27 cellular contexts compared by ENCODE assay signal in the genomic region with DNA sequence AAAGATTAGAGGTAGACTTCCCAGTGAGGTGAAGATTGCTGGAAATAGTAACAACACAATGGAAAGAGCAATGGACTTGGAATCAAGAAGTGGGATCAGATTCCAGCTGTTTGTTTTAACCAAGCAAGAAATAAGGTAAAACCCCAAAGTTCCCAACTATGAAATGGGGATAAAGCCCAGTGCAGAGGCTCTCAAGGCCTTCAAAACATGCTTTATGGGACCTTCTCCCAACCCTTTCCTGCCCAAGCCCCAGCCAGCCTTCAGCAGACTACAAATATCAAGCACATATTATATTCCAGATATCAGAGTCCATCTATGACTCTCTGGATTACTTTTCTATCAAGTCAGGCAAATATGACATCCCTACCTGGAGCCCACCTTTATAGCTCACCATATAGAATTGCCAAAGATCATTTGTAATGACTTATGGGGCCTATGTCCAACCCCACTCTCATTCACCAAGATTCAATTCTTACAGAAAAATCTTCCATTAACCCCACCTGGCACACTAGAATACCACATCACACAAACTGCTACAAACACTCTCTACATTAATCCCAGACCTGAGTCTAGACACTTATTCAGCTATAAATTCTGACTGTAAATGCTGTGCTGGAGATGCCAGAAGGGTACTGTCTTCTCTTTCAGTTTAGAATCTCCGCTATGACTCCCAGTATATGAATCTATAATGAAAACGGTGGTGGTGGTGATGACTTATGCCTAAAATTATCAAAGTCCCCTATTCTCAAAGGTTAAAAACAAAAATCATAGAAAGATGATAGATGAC. TPM values are rescaled to one million over a fixed set of nuclear protein-coding genes. Genes with fewer than 3 reads are reported as not detected.
DNase-seq lines count a peak whose midpoint lies in the region; ATAC-seq and TF ChIP-seq lines count a peak whose summit lies in the region.
"Had no signal": no experiment of that assay in that cellular context is flagged by ENCODE, and none has a peak within 500 bp of the region (broad histone marks: within the 10 kb centered on the region; RNA-seq: fewer than 3 reads in every experiment).

No MANE protein-coding gene starts in this region.

- H3K36me3 ChIP-seq in CD8-positive, alpha-beta T cell (ENCODE audit: insufficient read depth, low read length): peaks cover 70% of the 10 kb centered on the region
- H3K36me3 ChIP-seq in WERI-Rb-1: peaks cover 100% of the 10 kb centered on the region

- no peaks in the 10 kb centered on the region for H3K9me3 Mint-ChIP-seq in activated CD4-positive, alpha-beta T cell treated with anti-CD3 and anti-CD28 coated beads for 36 hours (ENCODE audit: low read depth)
- H3K9me3 Mint-ChIP-seq in activated CD4-positive, alpha-beta T cell treated with anti-CD3 and anti-CD28 coated beads, Interleukin-2, amount 10 ng/mL, durations not matched to agents 7 days and 5 days: no peaks in the 10 kb centered on the region
- H3K9me3 Mint-ChIP-seq in CD8-positive, alpha-beta T cell: no peaks in the 10 kb centered on the region
- no peaks in the 10 kb centered on the region for H3K9me3 Mint-ChIP-seq in activated T-helper 1 cell treated with anti-CD3 and anti-CD28 coated beads, Interleukin-12 subunit alpha, Interleukin-12 subunit beta, Interleukin-2, Interleukin-4 antibody, amounts not matched to agents 30 ng/mL and 10 ng/mL and 1 ng/mL, durations not matched to agents 14 hours and 24 hours and 36 hours
- peaks cover 15% of the 10 kb centered on the region for H3K9me3 Mint-ChIP-seq in glutamatergic neuron (ENCODE audit: unreplicated experiment)
- H3K9me3 Mint-ChIP-seq: central memory CD8-positive, alpha-beta T cell; dendritic cell treated with granulocyte-macrophage colony-stimulating factor and Interleukin-4, amounts not matched to agents 40 ng/mL and 50 ng/mL, for 4 days; mesothelial cell of epicardium; natural killer cell treated with Interleukin-12 subunit alpha and Interleukin-12 subunit beta and Interleukin-15 and Interleukin-18, amount 100 ng/mL, for 72 hours had no signal

- H3K4me1 Mint-ChIP-seq in activated CD4-positive, alpha-beta T cell treated with anti-CD3 and anti-CD28 coated beads for 36 hours: peaks cover 57% of the 10 kb centered on the region
- H3K4me1 Mint-ChIP-seq in activated CD4-positive, alpha-beta T cell treated with anti-CD3 and anti-CD28 coated beads, Interleukin-2, amount 10 ng/mL, durations not matched to agents 7 days and 5 days: peaks cover 44% of the 10 kb centered on the region
- H3K4me1 Mint-ChIP-seq in CD8-positive, alpha-beta T cell (ENCODE audit: low read depth): peaks cover 54% of the 10 kb centered on the region
- H3K4me1 Mint-ChIP-seq in activated T-helper 1 cell treated with anti-CD3 and anti-CD28 coated beads, Interleukin-12 subunit alpha, Interleukin-12 subunit beta, Interleukin-2, Interleukin-4 antibody, amounts not matched to agents 30 ng/mL and 10 ng/mL and 1 ng/mL, durations not matched to agents 14 hours and 24 hours and 36 hours (ENCODE audit: low read depth): peaks cover 48% of the 10 kb centered on the region
- peaks cover 25% of the 10 kb centered on the region for H3K4me1 Mint-ChIP-seq in glutamatergic neuron (ENCODE audit: low read depth, unreplicated experiment)

- peak overlapping the region; percentile 28 for H3K27ac Mint-ChIP-seq in activated CD4-positive, alpha-beta T cell treated with anti-CD3 and anti-CD28 coated beads for 36 hours
- H3K27ac Mint-ChIP-seq in activated CD4-positive, alpha-beta T cell treated with anti-CD3 and anti-CD28 coated beads, Interleukin-2, amount 10 ng/mL, durations not matched to agents 7 days and 5 days: no peak overlapping the region
- peak overlapping the region; percentile 62 for H3K27ac Mint-ChIP-seq in CD8-positive, alpha-beta T cell
- H3K27ac Mint-ChIP-seq in activated T-helper 1 cell treated with anti-CD3 and anti-CD28 coated beads, Interleukin-12 subunit alpha, Interleukin-12 subunit beta, Interleukin-2, Interleukin-4 antibody, amounts not matched to agents 30 ng/mL and 10 ng/mL and 1 ng/mL, durations not matched to agents 14 hours and 24 hours and 36 hours: peak overlapping the region; percentile 2
- no peak overlapping the region for H3K27ac Mint-ChIP-seq in glutamatergic neuron (ENCODE audit: unreplicated experiment)
- H3K27ac Mint-ChIP-seq: dendritic cell treated with granulocyte-macrophage colony-stimulating factor and Interleukin-4, amounts not matched to agents 40 ng/mL and 50 ng/mL, for 4 days; mesothelial cell of epicardium; natural killer cell treated with Interleukin-12 subunit alpha and Interleukin-12 subunit beta and Interleukin-15 and Interleukin-18, amount 100 ng/mL, for 72 hours had no signal

- DNase-seq in activated CD4-positive, alpha-beta T cell treated with anti-CD3 and anti-CD28 coated beads for 36 hours: no peak
- DNase-seq in activated CD4-positive, alpha-beta T cell treated with anti-CD3 and anti-CD28 coated beads, Interleukin-2, amount 10 ng/mL, durations not matched to agents 7 days and 5 days: no peak
- no peak for DNase-seq in CD8-positive, alpha-beta T cell
- no peak for DNase-seq in activated T-helper 1 cell treated with anti-CD3 and anti-CD28 coated beads, Interleukin-12 subunit alpha, Interleukin-12 subunit beta, Interleukin-2, Interleukin-4 antibody, amounts not matched to agents 30 ng/mL and 10 ng/mL and 1 ng/mL, durations not matched to agents 14 hours and 24 hours and 36 hours (ENCODE audit: low spot score)
- DNase-seq in glutamatergic neuron (no peak), NCI-H2029 treated with DMSO at 0.1 percent for 48 hours (lab: John Stamatoyannopoulos, UW) (no peak), WERI-Rb-1 (no peak)
- DNase-seq: 8988T; activated CD4-positive, alpha-beta T cell treated with anti-CD3 and anti-CD28 coated beads, Interleukin-2, amount 50 U/mL, for 48 hours; DMS153; H7; MG63; NCI-H1417 treated with DMSO at 0.1 percent for 48 hours; NCI-H446; NCI-H774; small intestine; SW 1271; T1000 had no signal

- no peaks in the 10 kb centered on the region for H3K9me3 ChIP-seq in CD8-positive, alpha-beta T cell (ENCODE audit: low read length)
- no peaks in the 10 kb centered on the region for H3K9me3 ChIP-seq in WERI-Rb-1 (ENCODE audit: severe bottlenecking)
- H3K9me3 ChIP-seq: MG63, tibial nerve had no signal

- no peak for TF ChIP-seq CTCF in CD8-positive, alpha-beta T cell (IDR thresholded peaks at IDR 0.05)
- TF ChIP-seq CTCF in glutamatergic neuron (IDR thresholded peaks at IDR 0.05; ENCODE audit: partially characterized antibody, unreplicated experiment) (no peak), WERI-Rb-1 (IDR thresholded peaks at IDR 0.05; ENCODE audit: low read depth, low read length) (no peak)

- POLR2A ChIA-PET in activated CD4-positive, alpha-beta T cell treated with anti-CD3 and anti-CD28 coated beads for 36 hours (lab: Charles Lee): interaction anchor here (0.6 to 1.0 kb wide), 3 partner anchors 40 to 87 kb away, joined by 3 to 4 read pairs (median 3); a partner anchor contains a TSS
- POLR2A ChIA-PET in activated CD4-positive, alpha-beta T cell treated with anti-CD3 and anti-CD28 coated beads, Interleukin-2, amount 10 ng/mL, durations not matched to agents 7 days and 5 days (lab: Charles Lee): interaction anchor here (0.5 kb wide), 1 partner anchor 340 kb away, joined by 6 read pairs; no protein-coding TSS in a partner anchor
- POLR2A ChIA-PET in CD8-positive, alpha-beta T cell (lab: Charles Lee): no interaction called here

- no peak overlapping the region for H3K4me3 ChIP-seq in CD8-positive, alpha-beta T cell (ENCODE audit: low read depth, low read length)
- no peak overlapping the region for H3K4me3 ChIP-seq in WERI-Rb-1 (ENCODE audit: low read depth, low read length)
- H3K4me3 ChIP-seq: MG63, tibial nerve had no signal

- no peak overlapping the region for H3K4me3 Mint-ChIP-seq in activated CD4-positive, alpha-beta T cell treated with anti-CD3 and anti-CD28 coated beads for 36 hours
- H3K4me3 Mint-ChIP-seq in activated CD4-positive, alpha-beta T cell treated with anti-CD3 and anti-CD28 coated beads, Interleukin-2, amount 10 ng/mL, durations not matched to agents 7 days and 5 days: no peak overlapping the region
- H3K4me3 Mint-ChIP-seq in CD8-positive, alpha-beta T cell: no peak overlapping the region
- no peak overlapping the region for H3K4me3 Mint-ChIP-seq in activated T-helper 1 cell treated with anti-CD3 and anti-CD28 coated beads, Interleukin-12 subunit alpha, Interleukin-12 subunit beta, Interleukin-2, Interleukin-4 antibody, amounts not matched to agents 30 ng/mL and 10 ng/mL and 1 ng/mL, durations not matched to agents 14 hours and 24 hours and 36 hours
- H3K4me3 Mint-ChIP-seq in glutamatergic neuron (ENCODE audit: unreplicated experiment): peak overlapping the region; percentile 7
- H3K4me3 Mint-ChIP-seq: central memory CD8-positive, alpha-beta T cell; dendritic cell treated with granulocyte-macrophage colony-stimulating factor and Interleukin-4, amounts not matched to agents 40 ng/mL and 50 ng/mL, for 4 days; mesothelial cell of epicardium had no signal

- no peak overlapping the region for H3K27ac ChIP-seq in CD8-positive, alpha-beta T cell (ENCODE audit: low read depth, low read length)
- H3K27ac ChIP-seq in WERI-Rb-1: no peak overlapping the region
- H3K27ac ChIP-seq: tibial nerve had no signal

- intact Hi-C loops in activated CD4-positive, alpha-beta T cell treated with anti-CD3 and anti-CD28 coated beads for 36 hours (cut with DNase I, micrococcal nuclease): no loop called here
- intact Hi-C loops in CD8-positive, alpha-beta T cell (cut with DNase I, micrococcal nuclease): no loop called here
- intact Hi-C loops in activated T-helper 1 cell treated with anti-CD3 and anti-CD28 coated beads, Interleukin-12 subunit alpha, Interleukin-12 subunit beta, Interleukin-2, Interleukin-4 antibody, amounts not matched to agents 30 ng/mL and 10 ng/mL and 1 ng/mL, durations not matched to agents 14 hours and 24 hours and 36 hours (cut with micrococcal nuclease): no loop called here

- H3K27me3 Mint-ChIP-seq in activated CD4-positive, alpha-beta T cell treated with anti-CD3 and anti-CD28 coated beads for 36 hours: no peaks in the 10 kb centered on the region
- no peaks in the 10 kb centered on the region for H3K27me3 Mint-ChIP-seq in activated CD4-positive, alpha-beta T cell treated with anti-CD3 and anti-CD28 coated beads, Interleukin-2, amount 10 ng/mL, durations not matched to agents 7 days and 5 days
- H3K27me3 Mint-ChIP-seq in CD8-positive, alpha-beta T cell (ENCODE audit: low read depth): no peaks in the 10 kb centered on the region
- no peaks in the 10 kb centered on the region for H3K27me3 Mint-ChIP-seq in activated T-helper 1 cell treated with anti-CD3 and anti-CD28 coated beads, Interleukin-12 subunit alpha, Interleukin-12 subunit beta, Interleukin-2, Interleukin-4 antibody, amounts not matched to agents 30 ng/mL and 10 ng/mL and 1 ng/mL, durations not matched to agents 14 hours and 24 hours and 36 hours (ENCODE audit: insufficient read depth)
- H3K27me3 Mint-ChIP-seq in glutamatergic neuron (ENCODE audit: unreplicated experiment): peaks cover 9% of the 10 kb centered on the region
- H3K27me3 Mint-ChIP-seq: central memory CD8-positive, alpha-beta T cell; dendritic cell treated with granulocyte-macrophage colony-stimulating factor and Interleukin-4, amounts not matched to agents 40 ng/mL and 50 ng/mL, for 4 days; natural killer cell treated with Interleukin-12 subunit alpha and Interleukin-12 subunit beta and Interleukin-15 and Interleukin-18, amount 100 ng/mL, for 72 hours had no signal

- H3K27me3 ChIP-seq in CD8-positive, alpha-beta T cell (ENCODE audit: insufficient read depth, low read length): no peaks in the 10 kb centered on the region
- H3K27me3 ChIP-seq in WERI-Rb-1 (ENCODE audit: insufficient read depth, low read depth, severe bottlenecking): no peaks in the 10 kb centered on the region
- H3K27me3 ChIP-seq: MG63, tibial nerve had no signal

- no peak for ATAC-seq in activated CD4-positive, alpha-beta T cell treated with anti-CD3 and anti-CD28 coated beads for 36 hours
- no peak for ATAC-seq in CD8-positive, alpha-beta T cell
- no peak for ATAC-seq in GM18502 (IDR thresholded peaks at IDR 0.05; ENCODE audit: poor library complexity, unreplicated experiment)
- ATAC-seq: natural killer cell treated with Interleukin-12 subunit alpha and Interleukin-12 subunit beta and Interleukin-15 and Interleukin-18, amount 100 ng/mL, for 72 hours had no signal

- H3K36me3 Mint-ChIP-seq in activated CD4-positive, alpha-beta T cell treated with anti-CD3 and anti-CD28 coated beads for 36 hours (ENCODE audit: low read depth): peaks cover 89% of the 10 kb centered on the region
- H3K36me3 Mint-ChIP-seq in activated CD4-positive, alpha-beta T cell treated with anti-CD3 and anti-CD28 coated beads, Interleukin-2, amount 10 ng/mL, durations not matched to agents 7 days and 5 days (ENCODE audit: low read depth): peaks cover 86% of the 10 kb centered on the region
- H3K36me3 Mint-ChIP-seq in CD8-positive, alpha-beta T cell: peaks cover 89% of the 10 kb centered on the region
- H3K36me3 Mint-ChIP-seq in activated T-helper 1 cell treated with anti-CD3 and anti-CD28 coated beads, Interleukin-12 subunit alpha, Interleukin-12 subunit beta, Interleukin-2, Interleukin-4 antibody, amounts not matched to agents 30 ng/mL and 10 ng/mL and 1 ng/mL, durations not matched to agents 14 hours and 24 hours and 36 hours (ENCODE audit: low read depth): peaks cover 80% of the 10 kb centered on the region
- H3K36me3 Mint-ChIP-seq in glutamatergic neuron (ENCODE audit: unreplicated experiment): peaks cover 20% of the 10 kb centered on the region

- CTCF ChIA-PET in activated CD4-positive, alpha-beta T cell treated with anti-CD3 and anti-CD28 coated beads for 36 hours (lab: Charles Lee): interaction anchor here (0.7 to 1.2 kb wide), 4 partner anchors 16 to 63 kb away, joined by 3 to 5 read pairs (median 4); no protein-coding TSS in a partner anchor
- CTCF ChIA-PET in activated CD4-positive, alpha-beta T cell treated with anti-CD3 and anti-CD28 coated beads, Interleukin-2, amount 10 ng/mL, durations not matched to agents 7 days and 5 days (lab: Charles Lee): interaction anchor here (1.0 to 1.8 kb wide), 3 partner anchors 11 to 62 kb away, joined by 3 to 4 read pairs (median 3); a partner anchor contains a TSS
- CTCF ChIA-PET in CD8-positive, alpha-beta T cell (lab: Charles Lee): interaction anchor here (1.0 kb wide), 1 partner anchor 62 kb away, joined by 4 read pairs; no protein-coding TSS in a partner anchor

- peaks cover 31% of the 10 kb centered on the region for H3K4me1 ChIP-seq in CD8-positive, alpha-beta T cell (ENCODE audit: insufficient read depth, low read length)

RNA-seq across cellular contexts. Expression of a gene that starts 6.1 kb away (rescaled TPM):
- 100 to 1,000 TPM; 517 to 569 TPM for total RNA-seq in activated CD4-positive, alpha-beta T cell treated with anti-CD3 and anti-CD28 coated beads for 36 hours
- total RNA-seq in activated CD4-positive, alpha-beta T cell treated with anti-CD3 and anti-CD28 coated beads, Interleukin-2, amount 10 ng/mL, durations not matched to agents 7 days and 5 days: 100 to 1,000 TPM; 420 to 442 TPM
- 100 to 1,000 TPM; 483 to 518 TPM for total RNA-seq in CD8-positive, alpha-beta T cell
- 628 and 637 TPM in 2 replicates for total RNA-seq in activated T-helper 1 cell treated with anti-CD3 and anti-CD28 coated beads, Interleukin-12 subunit alpha, Interleukin-12 subunit beta, Interleukin-2, Interleukin-4 antibody, amounts not matched to agents 30 ng/mL and 10 ng/mL and 1 ng/mL, durations not matched to agents 14 hours and 24 hours and 36 hours
- 526 TPM for total RNA-seq in glutamatergic neuron (ENCODE audit: unreplicated experiment)

RNA-seq across cellular contexts. Expression of a gene that starts 7.0 kb away (rescaled TPM):
- total RNA-seq in activated CD4-positive, alpha-beta T cell treated with anti-CD3 and anti-CD28 coated beads for 36 hours: not detected
- not detected for total RNA-seq in activated CD4-positive, alpha-beta T cell treated with anti-CD3 and anti-CD28 coated beads, Interleukin-2, amount 10 ng/mL, durations not matched to agents 7 days and 5 days
- total RNA-seq in CD8-positive, alpha-beta T cell: not detected
- total RNA-seq in activated T-helper 1 cell treated with anti-CD3 and anti-CD28 coated beads, Interleukin-12 subunit alpha, Interleukin-12 subunit beta, Interleukin-2, Interleukin-4 antibody, amounts not matched to agents 30 ng/mL and 10 ng/mL and 1 ng/mL, durations not matched to agents 14 hours and 24 hours and 36 hours: not detected in 2 replicates
- not detected for total RNA-seq in glutamatergic neuron (ENCODE audit: unreplicated experiment)
- total RNA-seq: glomerular endothelial cell; H7; mesothelial cell of epicardium; natural killer cell treated with Interleukin-12 subunit alpha and Interleukin-12 subunit beta and Interleukin-15 and Interleukin-18, amount 100 ng/mL, for 72 hours; osteoblast; tibial nerve had no signal

RNA-seq across cellular contexts. Expression of a gene that starts 10.7 kb away (rescaled TPM):
- 1 to 10 TPM; 1.9 to 2.1 TPM for total RNA-seq in activated CD4-positive, alpha-beta T cell treated with anti-CD3 and anti-CD28 coated beads for 36 hours
- 1 to 10 TPM; 3.6 to 3.7 TPM for total RNA-seq in activated CD4-positive, alpha-beta T cell treated with anti-CD3 and anti-CD28 coated beads, Interleukin-2, amount 10 ng/mL, durations not matched to agents 7 days and 5 days
- total RNA-seq in CD8-positive, alpha-beta T cell: 1 to 10 TPM; 1.3 to 3.0 TPM
- 1.2 and 1.4 TPM in 2 replicates for total RNA-seq in activated T-helper 1 cell treated with anti-CD3 and anti-CD28 coated beads, Interleukin-12 subunit alpha, Interleukin-12 subunit beta, Interleukin-2, Interleukin-4 antibody, amounts not matched to agents 30 ng/mL and 10 ng/mL and 1 ng/mL, durations not matched to agents 14 hours and 24 hours and 36 hours
- total RNA-seq in glutamatergic neuron (ENCODE audit: unreplicated experiment): 95.6 TPM

RNA-seq across cellular contexts. Expression of a gene that starts 11.7 kb away (rescaled TPM):
- 10 to 100 TPM; 18.1 to 19.0 TPM for total RNA-seq in activated CD4-positive, alpha-beta T cell treated with anti-CD3 and anti-CD28 coated beads for 36 hours
- total RNA-seq in activated CD4-positive, alpha-beta T cell treated with anti-CD3 and anti-CD28 coated beads, Interleukin-2, amount 10 ng/mL, durations not matched to agents 7 days and 5 days: 10 to 100 TPM; 15.8 to 16.0 TPM
- total RNA-seq in CD8-positive, alpha-beta T cell: 1 to 10 TPM; 6.1 to 7.0 TPM
- 18.2 and 18.9 TPM in 2 replicates for total RNA-seq in activated T-helper 1 cell treated with anti-CD3 and anti-CD28 coated beads, Interleukin-12 subunit alpha, Interleukin-12 subunit beta, Interleukin-2, Interleukin-4 antibody, amounts not matched to agents 30 ng/mL and 10 ng/mL and 1 ng/mL, durations not matched to agents 14 hours and 24 hours and 36 hours
- total RNA-seq in glutamatergic neuron (ENCODE audit: unreplicated experiment): 29.8 TPM

RNA-seq across cellular contexts. Expression of a gene that starts 36.4 kb away (rescaled TPM):
- total RNA-seq in activated CD4-positive, alpha-beta T cell treated with anti-CD3 and anti-CD28 coated beads for 36 hours: 100 to 1,000 TPM; 396 to 570 TPM
- total RNA-seq in activated CD4-positive, alpha-beta T cell treated with anti-CD3 and anti-CD28 coated beads, Interleukin-2, amount 10 ng/mL, durations not matched to agents 7 days and 5 days: 10 to 100 TPM; 20.9 to 27.0 TPM
- 10 to 100 TPM; 17.1 to 17.2 TPM for total RNA-seq in CD8-positive, alpha-beta T cell
- total RNA-seq in activated T-helper 1 cell treated with anti-CD3 and anti-CD28 coated beads, Interleukin-12 subunit alpha, Interleukin-12 subunit beta, Interleukin-2, Interleukin-4 antibody, amounts not matched to agents 30 ng/mL and 10 ng/mL and 1 ng/mL, durations not matched to agents 14 hours and 24 hours and 36 hours: 1,021 and 1,078 TPM in 2 replicates
- total RNA-seq in glutamatergic neuron (ENCODE audit: unreplicated experiment): not detected
- total RNA-seq: H7, liver, osteoblast, tibial nerve had no signal

Comparison
In these comparisons a context has a peak if more than half of its experiments do, and no peak if none do; other contexts are left out.
1. H3K27ac Mint-ChIP-seq: peak in activated CD4-positive, alpha-beta T cell treated with anti-CD3 and anti-CD28 coated beads for 36 hours (single experiment), CD8-positive, alpha-beta T cell (single experiment) and activated T-helper 1 cell treated with anti-CD3 and anti-CD28 coated beads, Interleukin-12 subunit alpha, Interleukin-12 subunit beta, Interleukin-2, Interleukin-4 antibody, amounts not matched to agents 30 ng/mL and 10 ng/mL and 1 ng/mL, durations not matched to agents 14 hours and 24 hours and 36 hours (single experiment); none in activated CD4-positive, alpha-beta T cell treated with anti-CD3 and anti-CD28 coated beads, Interleukin-2, amount 10 ng/mL, durations not matched to agents 7 days and 5 days (single experiment) and glutamatergic neuron (single experiment).
2. RNA of a gene that starts 10.7 kb away (total RNA-seq): 95.6 TPM in glutamatergic neuron (single experiment); 3.6 to 3.7 TPM in activated CD4-positive, alpha-beta T cell treated with anti-CD3 and anti-CD28 coated beads, Interleukin-2, amount 10 ng/mL, durations not matched to agents 7 days and 5 days, 1.3 to 3.0 TPM in CD8-positive, alpha-beta T cell, 1.9 to 2.1 TPM in activated CD4-positive, alpha-beta T cell treated with anti-CD3 and anti-CD28 coated beads for 36 hours and 1.2 to 1.4 TPM in activated T-helper 1 cell treated with anti-CD3 and anti-CD28 coated beads, Interleukin-12 subunit alpha, Interleukin-12 subunit beta, Interleukin-2, Interleukin-4 antibody, amounts not matched to agents 30 ng/mL and 10 ng/mL and 1 ng/mL, durations not matched to agents 14 hours and 24 hours and 36 hours; every median in the first group is over 10 times any median in the second.